23 cellular contexts compared by ENCODE assay signal in genomic region chr7:56007891-56008290, GRCh38. TPM values are rescaled to one million over a fixed set of nuclear protein-coding genes. Genes with fewer than 3 reads are reported as not detected.
DNase-seq lines count a peak whose midpoint lies in the region; ATAC-seq and TF ChIP-seq lines count a peak whose summit lies in the region.
"Had no signal": no experiment of that assay in that cellular context is flagged by ENCODE, and none has a peak within 500 bp of the region (broad histone marks: within the 10 kb centered on the region; RNA-seq: fewer than 3 reads in every experiment).

No MANE protein-coding gene starts in this region.

- H3K9me3 ChIP-seq in Panc1 (ENCODE audit: control insufficient read depth, insufficient read depth, low read depth, low read length) = no peaks in the 10 kb centered on the region
- H3K9me3 ChIP-seq: esophagus muscularis mucosa, gastroesophageal sphincter, right atrium auricular region, tibial artery had no signal

- peaks cover 40% of the 10 kb centered on the region for H3K4me1 ChIP-seq in Panc1 (ENCODE audit: control insufficient read depth, insufficient read depth, low read length)
- H3K4me1 ChIP-seq: right atrium auricular region, tibial artery had no signal

- intact Hi-C loops in Panc1 (cut with micrococcal nuclease; ENCODE audit: unreplicated experiment) (loop anchor here (2.0 kb wide), 1 partner anchor 67 kb away; no protein-coding TSS in a partner anchor), dorsolateral prefrontal cortex (cut with DNase I) (loop anchor here (2.0 to 5.0 kb wide), 2 partner anchors 44 to 45 kb away; partner anchors contain the start of genes CCT6A (in 1 of the 2) and PSPH (in 1 of the 2))

- peaks cover 4% of the 10 kb centered on the region for H3K4me1 Mint-ChIP-seq in mesothelial cell of epicardium
- H3K4me1 Mint-ChIP-seq: activated naive CD8-positive, alpha-beta T cell treated with anti-CD3 and anti-CD28 coated beads for 36 hours had no signal

- CTCF ChIA-PET in Panc1 (lab: Charles Lee) = no interaction called here

- peaks cover 12% of the 10 kb centered on the region for H3K36me3 Mint-ChIP-seq in mesothelial cell of epicardium

- no peak for TF ChIP-seq CTCF in Panc1 (IDR thresholded peaks at IDR 0.05)
- TF ChIP-seq CTCF in dorsolateral prefrontal cortex (IDR thresholded peaks at IDR 0.05 in 54 of 56, conservative IDR thresholded peaks at IDR 0.05 in 2 of 56; ENCODE audit: low read depth in 1 of 56, partially characterized antibody in 56 of 56) = no peak
- no peak for TF ChIP-seq CTCF in mesothelial cell of epicardium (IDR thresholded peaks at IDR 0.05; ENCODE audit: unreplicated experiment)

- no peak overlapping the region for H3K4me3 ChIP-seq in Panc1 (ENCODE audit: low read depth in 2 of 2, low read length in 2 of 2)
- peak overlapping the region in 9 of 59 donors; percentile 1 to 31 (median 18) for H3K4me3 ChIP-seq in dorsolateral prefrontal cortex
- H3K4me3 ChIP-seq: esophagus muscularis mucosa, gastroesophageal sphincter, right atrium auricular region, tibial artery had no signal

- H3K36me3 ChIP-seq in Panc1 (ENCODE audit: control insufficient read depth, insufficient read depth, low read length) = no peaks in the 10 kb centered on the region; the same call in 1 of the 2 replicates
- H3K36me3 ChIP-seq: right atrium auricular region had no signal

- ATAC-seq in Panc1 (no peak), HG02763 (IDR thresholded peaks at IDR 0.05; ENCODE audit: unreplicated experiment) (no peak), HG03135 (IDR thresholded peaks at IDR 0.05; ENCODE audit: unreplicated experiment) (no peak)
- ATAC-seq: activated CD4-positive, CD25-positive, alpha-beta regulatory T cell treated with anti-CD3 and anti-CD28 coated beads, Interleukin-2, amount 50 U/mL, for 24 hours; gastroesophageal sphincter; Right ventricle myocardium inferior had no signal

- DNase-seq in Panc1 (ENCODE audit: low read depth, low spot score) (no peak), dorsolateral prefrontal cortex (peak in 5 of 10 donors; percentile 30 to 50 (median 41)), mesothelial cell of epicardium (ENCODE audit: low spot score in 2 of 2, unreplicated experiment in 2 of 2) (no peak), substantia nigra (lab: John Stamatoyannopoulos, UW) (peak in 37 of 49 donors; percentile 2 to 66 (median 23)), hepatic stellate cell (ENCODE audit: low spot score) (no peak), NCI-H774 (lab: John Stamatoyannopoulos, UW) (no peak)
- DNase-seq: activated CD4-positive, alpha-beta memory T cell treated with anti-CD3 and anti-CD28 coated beads, Interleukin-2, amount 10 ng/mL, durations not matched to agents 7 days and 5 days; activated naive CD8-positive, alpha-beta T cell treated with anti-CD3 and anti-CD28 coated beads for 36 hours; cerebellar nuclear complex; DMS 273 treated with DMSO at 0.1 percent for 48 hours; mammary epithelial cell; NCI-H1105; NCI-H2029; stimulated activated CD4-positive, alpha-beta T cell treated with anti-CD3 and anti-CD28 coated beads, Interleukin-4, amount 100 ng/mL, for 4 hours; stimulated activated naive CD4-positive, alpha-beta T cell; tibial artery had no signal

- in situ Hi-C loops in Panc1 (cut with HindIII; ENCODE audit: low pct_unique_long_range_greater_than_20kb, low sequenced_read_pairs) = no loop called here

- no peak overlapping the region for H3K4me3 Mint-ChIP-seq in mesothelial cell of epicardium
- H3K4me3 Mint-ChIP-seq: activated CD4-positive, alpha-beta memory T cell treated with anti-CD3 and anti-CD28 coated beads, Interleukin-2, amount 10 ng/mL, durations not matched to agents 7 days and 5 days; activated naive CD8-positive, alpha-beta T cell treated with anti-CD3 and anti-CD28 coated beads for 36 hours had no signal

- H3K27ac ChIP-seq in Panc1 (ENCODE audit: low read length) (peak overlapping the region; percentile 68), dorsolateral prefrontal cortex (peak overlapping the region in 57 of 59 donors; percentile 6 to 92 (median 78)), substantia nigra (ENCODE audit: low read depth, low read length, poor library complexity, severe bottlenecking) (peak overlapping the region; percentile 74)
- H3K27ac ChIP-seq: esophagus muscularis mucosa, gastroesophageal sphincter, right atrium auricular region, tibial artery had no signal

- no peaks in the 10 kb centered on the region for H3K9me3 Mint-ChIP-seq in mesothelial cell of epicardium
- H3K9me3 Mint-ChIP-seq: activated CD4-positive, alpha-beta memory T cell treated with anti-CD3 and anti-CD28 coated beads, Interleukin-2, amount 10 ng/mL, durations not matched to agents 7 days and 5 days; activated naive CD8-positive, alpha-beta T cell treated with anti-CD3 and anti-CD28 coated beads for 36 hours had no signal

- H3K27me3 ChIP-seq in Panc1 (ENCODE audit: control insufficient read depth, insufficient read depth, low read length) (no peaks in the 10 kb centered on the region), dorsolateral prefrontal cortex (no peaks in the 10 kb centered on the region)
- H3K27me3 ChIP-seq: esophagus muscularis mucosa, gastroesophageal sphincter, right atrium auricular region, tibial artery had no signal

- H3K27me3 Mint-ChIP-seq in mesothelial cell of epicardium (ENCODE audit: low read depth) = no peaks in the 10 kb centered on the region
- H3K27me3 Mint-ChIP-seq: activated CD4-positive, alpha-beta memory T cell treated with anti-CD3 and anti-CD28 coated beads, Interleukin-2, amount 10 ng/mL, durations not matched to agents 7 days and 5 days; activated naive CD8-positive, alpha-beta T cell treated with anti-CD3 and anti-CD28 coated beads for 36 hours had no signal

- POLR2A ChIA-PET in Panc1 (lab: Charles Lee) = interaction anchor here (0.6 kb wide), 2 partner anchors 25 to 89 kb away, joined by 4 to 5 read pairs; no protein-coding TSS in a partner anchor

- no TSS peak for BruUV-seq in Panc1 (replicated peaks; lab: Mats Ljungman, UMichigan)

- H3K27ac Mint-ChIP-seq in mesothelial cell of epicardium = peak overlapping the region; percentile 56
- H3K27ac Mint-ChIP-seq: activated CD4-positive, alpha-beta memory T cell treated with anti-CD3 and anti-CD28 coated beads, Interleukin-2, amount 10 ng/mL, durations not matched to agents 7 days and 5 days; activated naive CD8-positive, alpha-beta T cell treated with anti-CD3 and anti-CD28 coated beads for 36 hours had no signal

RNA-seq across cellular contexts. Expression of gene PSPH, which starts 43.4 kb away (rescaled TPM):
- total RNA-seq in Panc1 (2021; ENCODE audit: unreplicated experiment) (62.3 TPM), dorsolateral prefrontal cortex (10 to 100 TPM; 11.1 to 44.3 (median 20.0) TPM), mesothelial cell of epicardium (16.9 to 19.9 TPM (median 19.5 TPM) in 3 replicates)
- 75.6 TPM for polyA plus RNA-seq in Panc1 (2012; ENCODE audit: insufficient read length)

RNA-seq across cellular contexts. Expression of gene NIPSNAP2, which starts 43.5 kb away (rescaled TPM):
- total RNA-seq in Panc1 (2021; ENCODE audit: unreplicated experiment) (93.2 TPM), dorsolateral prefrontal cortex (100 to 1,000 TPM in 1 of 120 experiments, 10 to 100 TPM in 119; 39.1 to 106 (median 67.7) TPM), mesothelial cell of epicardium (59.9 to 63.4 TPM (median 62.8 TPM) in 3 replicates)
- polyA plus RNA-seq in Panc1 (2012; ENCODE audit: insufficient read length) = 75.6 TPM

RNA-seq across cellular contexts. Expression of gene CCT6A, which starts 43.7 kb away (rescaled TPM):
- total RNA-seq in Panc1 (2021; ENCODE audit: unreplicated experiment) (324 TPM), dorsolateral prefrontal cortex (100 to 1,000 TPM in 2 of 120 experiments, 10 to 100 TPM in 118; 38.3 to 105 (median 76.0) TPM), mesothelial cell of epicardium (124 to 130 TPM (median 127 TPM) in 3 replicates)
- polyA plus RNA-seq in Panc1 (2012; ENCODE audit: insufficient read length) = 266 TPM

RNA-seq across cellular contexts. Expression of gene SUMF2, which starts 56.2 kb away (rescaled TPM):
- total RNA-seq in Panc1 (2021; ENCODE audit: unreplicated experiment) = 156 TPM
- polyA plus RNA-seq in Panc1 (2012; ENCODE audit: insufficient read length) = 222 TPM
- total RNA-seq in dorsolateral prefrontal cortex = 100 to 1,000 TPM in 4 of 120 experiments, 10 to 100 TPM in 116; 41.7 to 111 (median 75.6) TPM
- 153 to 156 TPM (median 156 TPM) in 3 replicates for total RNA-seq in mesothelial cell of epicardium

RNA-seq across cellular contexts. Expression of gene MRPS17, which starts 56.2 kb away (rescaled TPM):
- total RNA-seq in Panc1 (2021; ENCODE audit: unreplicated experiment) = 28.9 TPM
- polyA plus RNA-seq in Panc1 (2012; ENCODE audit: insufficient read length) = 25.9 TPM
- 10 to 100 TPM in 119 of 120 experiments, 1 to 10 TPM in 1; 5.8 to 24.3 (median 17.4) TPM for total RNA-seq in dorsolateral prefrontal cortex
- 17.2 to 19.7 TPM (median 17.5 TPM) in 3 replicates for total RNA-seq in mesothelial cell of epicardium

Comparison
In these comparisons a context has a peak if more than half of its experiments do, and no peak if none do; other contexts are left out.
1. DNase-seq: peak in substantia nigra (37 of 49); none in Panc1 (single experiment), mesothelial cell of epicardium (0 of 2), hepatic stellate cell (single experiment) and NCI-H774 (single experiment).
2. Peak in every context shown above with its lines, with median percentiles within 50 percentile points of each other: H3K27ac ChIP-seq.